8 cellular contexts compared by ENCODE assay signal in the genomic region with DNA sequence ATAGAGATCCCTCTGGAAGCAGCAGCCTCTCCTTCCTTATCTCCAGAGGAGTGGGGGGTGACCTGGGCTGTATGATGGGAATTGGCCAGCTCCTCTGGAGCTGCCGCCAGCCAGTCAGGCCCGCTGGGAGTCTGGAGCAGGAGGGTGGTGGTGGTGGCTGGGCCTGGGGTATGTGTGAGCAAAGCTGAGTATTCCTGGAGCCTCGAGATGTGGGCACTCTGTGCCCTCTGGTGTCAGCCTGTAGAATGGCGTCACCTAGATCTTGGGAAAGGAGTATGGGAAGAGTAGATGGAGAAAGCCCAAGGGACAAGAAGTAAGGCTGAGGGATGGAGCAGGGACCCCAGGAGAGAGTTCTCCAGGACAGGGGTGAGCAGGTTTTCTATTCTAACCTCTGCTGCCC. TPM values are rescaled to one million over a fixed set of nuclear protein-coding genes. Genes with fewer than 3 reads are reported as not detected.
DNase-seq lines count a peak whose midpoint lies in the region; TF ChIP-seq lines count a peak whose summit lies in the region.

No MANE protein-coding gene starts in this region.

- peaks cover 0 to 2% (median 0%) of the 10 kb centered on the region in 4 donors for H3K27me3 ChIP-seq in liver (ENCODE audit: control insufficient read depth in 4 of 4, insufficient read depth in 4 of 4, low read length in 3 of 4)

- H3K4me3 Mint-ChIP-seq in activated T-helper 2 cell treated with anti-CD3 and anti-CD28 coated beads, Interferon-gamma antibody, Interleukin-2, Interleukin-4, amounts not matched to agents 10 μg/mL and 5 μg/mL and 100 μg/mL, durations not matched to agents 14 hours and 24 hours and 36 hours (ENCODE audit: low read depth) = no peak overlapping the region

- H3K36me3 Mint-ChIP-seq in activated T-helper 2 cell treated with anti-CD3 and anti-CD28 coated beads, Interferon-gamma antibody, Interleukin-2, Interleukin-4, amounts not matched to agents 10 μg/mL and 5 μg/mL and 100 μg/mL, durations not matched to agents 14 hours and 24 hours and 36 hours (ENCODE audit: low read depth) = no peaks in the 10 kb centered on the region

- DNase-seq in DMS53 treated with DMSO at 0.1 percent for 48 hours (lab: John Stamatoyannopoulos, UW; ENCODE audit: unreplicated experiment) (peak; percentile 16), HT-29 (ENCODE audit: low spot score) (peak; percentile 70), UCSD-AML1 (lab: John Stamatoyannopoulos, UW; ENCODE audit: unreplicated experiment) (peak; percentile 39), activated T-cell treated with anti-CD3 and anti-CD28 coated beads for 4 hours (no peak), NCI-H1048 (lab: John Stamatoyannopoulos, UW) (no peak)
- DNase-seq in activated T-helper 2 cell treated with anti-CD3 and anti-CD28 coated beads, Interferon-gamma antibody, Interleukin-2, Interleukin-4, amounts not matched to agents 10 μg/mL and 5 μg/mL and 100 μg/mL, durations not matched to agents 14 hours and 24 hours and 36 hours (ENCODE audit: low spot score) = no peak
- no peak for DNase-seq in activated CD8-positive, alpha-beta memory T cell treated with anti-CD3 and anti-CD28 coated beads, Interleukin-2, amount 50 U/mL, for 48 hours

- H3K9ac ChIP-seq in liver (ENCODE audit: low read depth in 1 of 2, low read length in 2 of 2) = no peak overlapping the region

- no peaks in the 10 kb centered on the region for H3K9me3 ChIP-seq in liver (ENCODE audit: control insufficient read depth in 4 of 4, low read length in 3 of 4)

- no peak overlapping the region for H3K4me3 ChIP-seq in liver (ENCODE audit: low read depth in 1 of 3, low read length in 3 of 3)

- peak; percentile 38 to 61 for TF ChIP-seq RAD21 in liver (IDR thresholded peaks at IDR 0.05)

- no peak overlapping the region for H3K27ac Mint-ChIP-seq in activated T-helper 2 cell treated with anti-CD3 and anti-CD28 coated beads, Interferon-gamma antibody, Interleukin-2, Interleukin-4, amounts not matched to agents 10 μg/mL and 5 μg/mL and 100 μg/mL, durations not matched to agents 14 hours and 24 hours and 36 hours

- no peak for TF ChIP-seq CTCF in liver (IDR thresholded peaks at IDR 0.05; ENCODE audit: low read depth, low read length, missing input control)

- H3K9me3 Mint-ChIP-seq in activated T-helper 2 cell treated with anti-CD3 and anti-CD28 coated beads, Interferon-gamma antibody, Interleukin-2, Interleukin-4, amounts not matched to agents 10 μg/mL and 5 μg/mL and 100 μg/mL, durations not matched to agents 14 hours and 24 hours and 36 hours = no peaks in the 10 kb centered on the region

- peaks cover 24% of the 10 kb centered on the region for H3K27me3 Mint-ChIP-seq in activated T-helper 2 cell treated with anti-CD3 and anti-CD28 coated beads, Interferon-gamma antibody, Interleukin-2, Interleukin-4, amounts not matched to agents 10 μg/mL and 5 μg/mL and 100 μg/mL, durations not matched to agents 14 hours and 24 hours and 36 hours (ENCODE audit: low read depth)

- no peaks in the 10 kb centered on the region for H3K36me3 ChIP-seq in liver (ENCODE audit: control insufficient read depth in 4 of 4, insufficient read depth in 3 of 4, low read depth in 1 of 4, low read length in 3 of 4)

- H3K4me1 ChIP-seq in liver (ENCODE audit: control insufficient read depth in 4 of 4, insufficient read depth in 4 of 4, low read length in 3 of 4) = no peaks in the 10 kb centered on the region

- intact Hi-C loops in activated T-helper 2 cell treated with anti-CD3 and anti-CD28 coated beads, Interferon-gamma antibody, Interleukin-2, Interleukin-4, amounts not matched to agents 10 μg/mL and 5 μg/mL and 100 μg/mL, durations not matched to agents 14 hours and 24 hours and 36 hours (cut with micrococcal nuclease) = no loop called here

- WGBS in liver = 65% methylated on average over 4 of the region's 4 CpGs

- H3K27ac ChIP-seq in liver (ENCODE audit: low read depth in 1 of 2, low read length in 2 of 2) = no peak overlapping the region

- H3K4me1 Mint-ChIP-seq in activated T-helper 2 cell treated with anti-CD3 and anti-CD28 coated beads, Interferon-gamma antibody, Interleukin-2, Interleukin-4, amounts not matched to agents 10 μg/mL and 5 μg/mL and 100 μg/mL, durations not matched to agents 14 hours and 24 hours and 36 hours (ENCODE audit: low read depth) = peaks cover 2% of the 10 kb centered on the region

TF ChIP-seq in liver, 16 proteins besides CTCF, POLR2A, EP300 and RAD21:
- TF ChIP-seq TAF1 (conservative IDR thresholded peaks at IDR 0.05) (no peak), NR2F2 (IDR thresholded peaks at IDR 0.05) (no peak), RXRA (IDR thresholded peaks at IDR 0.05) (no peak), YY1 (IDR thresholded peaks at IDR 0.05) (no peak), ZBTB33 (IDR thresholded peaks at IDR 0.05) (no peak), GABPA (IDR thresholded peaks at IDR 0.05 in 1 of 2, conservative IDR thresholded peaks at IDR 0.05 in 1 of 2) (no peak), HNF4A (conservative IDR thresholded peaks at IDR 0.05) (no peak), JUND (IDR thresholded peaks at IDR 0.05) (no peak), FOXA2 (IDR thresholded peaks at IDR 0.05) (no peak), HNF4G (IDR thresholded peaks at IDR 0.05) (no peak), SP1 (IDR thresholded peaks at IDR 0.05) (no peak), FOXA1 (IDR thresholded peaks at IDR 0.05) (no peak), EGR1 (IDR thresholded peaks at IDR 0.05; ENCODE audit: low read depth in 2 of 2) (no peak)
- TF ChIP-seq, protein P1, sequence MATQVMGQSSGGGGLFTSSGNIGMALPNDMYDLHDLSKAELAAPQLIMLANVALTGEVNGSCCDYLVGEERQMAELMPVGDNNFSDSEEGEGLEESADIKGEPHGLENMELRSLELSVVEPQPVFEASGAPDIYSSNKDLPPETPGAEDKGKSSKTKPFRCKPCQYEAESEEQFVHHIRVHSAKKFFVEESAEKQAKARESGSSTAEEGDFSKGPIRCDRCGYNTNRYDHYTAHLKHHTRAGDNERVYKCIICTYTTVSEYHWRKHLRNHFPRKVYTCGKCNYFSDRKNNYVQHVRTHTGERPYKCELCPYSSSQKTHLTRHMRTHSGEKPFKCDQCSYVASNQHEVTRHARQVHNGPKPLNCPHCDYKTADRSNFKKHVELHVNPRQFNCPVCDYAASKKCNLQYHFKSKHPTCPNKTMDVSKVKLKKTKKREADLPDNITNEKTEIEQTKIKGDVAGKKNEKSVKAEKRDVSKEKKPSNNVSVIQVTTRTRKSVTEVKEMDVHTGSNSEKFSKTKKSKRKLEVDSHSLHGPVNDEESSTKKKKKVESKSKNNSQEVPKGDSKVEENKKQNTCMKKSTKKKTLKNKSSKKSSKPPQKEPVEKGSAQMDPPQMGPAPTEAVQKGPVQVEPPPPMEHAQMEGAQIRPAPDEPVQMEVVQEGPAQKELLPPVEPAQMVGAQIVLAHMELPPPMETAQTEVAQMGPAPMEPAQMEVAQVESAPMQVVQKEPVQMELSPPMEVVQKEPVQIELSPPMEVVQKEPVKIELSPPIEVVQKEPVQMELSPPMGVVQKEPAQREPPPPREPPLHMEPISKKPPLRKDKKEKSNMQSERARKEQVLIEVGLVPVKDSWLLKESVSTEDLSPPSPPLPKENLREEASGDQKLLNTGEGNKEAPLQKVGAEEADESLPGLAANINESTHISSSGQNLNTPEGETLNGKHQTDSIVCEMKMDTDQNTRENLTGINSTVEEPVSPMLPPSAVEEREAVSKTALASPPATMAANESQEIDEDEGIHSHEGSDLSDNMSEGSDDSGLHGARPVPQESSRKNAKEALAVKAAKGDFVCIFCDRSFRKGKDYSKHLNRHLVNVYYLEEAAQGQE (IDR thresholded peaks at IDR 0.05) = no peak
- TF ChIP-seq, protein P2, sequence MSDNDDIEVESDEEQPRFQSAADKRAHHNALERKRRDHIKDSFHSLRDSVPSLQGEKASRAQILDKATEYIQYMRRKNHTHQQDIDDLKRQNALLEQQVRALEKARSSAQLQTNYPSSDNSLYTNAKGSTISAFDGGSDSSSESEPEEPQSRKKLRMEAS (IDR thresholded peaks at IDR 0.05) = no peak
- TF ChIP-seq, protein P3, sequence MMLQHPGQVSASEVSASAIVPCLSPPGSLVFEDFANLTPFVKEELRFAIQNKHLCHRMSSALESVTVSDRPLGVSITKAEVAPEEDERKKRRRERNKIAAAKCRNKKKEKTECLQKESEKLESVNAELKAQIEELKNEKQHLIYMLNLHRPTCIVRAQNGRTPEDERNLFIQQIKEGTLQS (IDR thresholded peaks at IDR 0.05) = no peak
TF ChIP-seq in liver: peak in this region for 0.

RNA-seq across cellular contexts. Expression of gene VANGL2, which starts 16.0 kb away (rescaled TPM):
- 1.5 and 1.6 TPM in 2 replicates for total RNA-seq in HT-29 (2014; rRNA removed; shearing (Covaris generic))
- 1 to 10 TPM in 1 of 2 donors, under 1 TPM in 1; 0.17 to 1.4 TPM for total RNA-seq in liver
- polyA plus RNA-seq in liver = under 1 TPM; 0.07 to 0.08 TPM
- not detected in 2 replicates for total RNA-seq in activated T-helper 2 cell treated with anti-CD3 and anti-CD28 coated beads, Interferon-gamma antibody, Interleukin-2, Interleukin-4, amounts not matched to agents 10 μg/mL and 5 μg/mL and 100 μg/mL, durations not matched to agents 14 hours and 24 hours and 36 hours

RNA-seq across cellular contexts. Expression of gene NHLH1, which starts 49.5 kb away (rescaled TPM):
- not detected in 2 replicates for total RNA-seq in HT-29 (2014; rRNA removed; shearing (Covaris generic))
- total RNA-seq in liver = under 1 TPM in 1 of 2 donors, not detected in 1; 0.08 TPM
- polyA plus RNA-seq in liver = not detected
- 0.30 and 0.32 TPM in 2 replicates for total RNA-seq in activated T-helper 2 cell treated with anti-CD3 and anti-CD28 coated beads, Interferon-gamma antibody, Interleukin-2, Interleukin-4, amounts not matched to agents 10 μg/mL and 5 μg/mL and 100 μg/mL, durations not matched to agents 14 hours and 24 hours and 36 hours

Comparison
In these comparisons a context has a peak if more than half of its experiments do, and no peak if none do; other contexts are left out.
1. DNase-seq: peak in DMS53 treated with DMSO at 0.1 percent for 48 hours (single experiment), HT-29 (single experiment) and UCSD-AML1 (single experiment); none in activated T-cell treated with anti-CD3 and anti-CD28 coated beads for 4 hours (single experiment), activated T-helper 2 cell treated with anti-CD3 and anti-CD28 coated beads, Interferon-gamma antibody, Interleukin-2, Interleukin-4, amounts not matched to agents 10 μg/mL and 5 μg/mL and 100 μg/mL, durations not matched to agents 14 hours and 24 hours and 36 hours (single experiment), activated CD8-positive, alpha-beta memory T cell treated with anti-CD3 and anti-CD28 coated beads, Interleukin-2, amount 50 U/mL, for 48 hours (single experiment) and NCI-H1048 (single experiment).